Comparison of ENCODE assay signal across 1 cellular context in genomic region chr18:741931-742512, GRCh38.
TF ChIP-seq lines count a peak whose summit lies in the region.

No MANE protein-coding gene starts in this region.

TF ChIP-seq in K562, 482 proteins besides CTCF, POLR2A, EP300 and RAD21 (continued from another document and continues in another):
- TF ChIP-seq MGA (IDR thresholded peaks at IDR 0.05) (peak; percentile 16; the same call in 1 of the 2 replicates), CBX2 (IDR thresholded peaks at IDR 0.05; ENCODE audit: insufficient read depth, low read length, poor library complexity, severe bottlenecking) (no peak), SRSF9 (IDR thresholded peaks at IDR 0.05; ENCODE audit: borderline replicate concordance, low read depth, low read length) (no peak), BCL6 (CRISPR knock-in tag; IDR thresholded peaks at IDR 0.05) (no peak), KDM5B (IDR thresholded peaks at IDR 0.05; ENCODE audit: insufficient replicate concordance, low read depth, low read length) (no peak), HNRNPK (IDR thresholded peaks at IDR 0.05; ENCODE audit: low read depth, low read length, poor library complexity, severe bottlenecking) (no peak), MBD1 (CRISPR knock-in tag; IDR thresholded peaks at IDR 0.05) (no peak), SMARCE1 (IDR thresholded peaks at IDR 0.05) (no peak), HCFC1 (IDR thresholded peaks at IDR 0.05; ENCODE audit: low read depth, low read length) (no peak), ARNT (IDR thresholded peaks at IDR 0.05) (0 out of 4 replicates have a peak, but pooled peaks of 1 of the 2 experiments have one; percentile 44), PPARD (CRISPR knock-in tag; IDR thresholded peaks at IDR 0.05) (no peak), TBP (optimal IDR thresholded peaks at IDR 0.05; ENCODE audit: low read depth, low read length) (peak; percentile 69), CSDE1 (IDR thresholded peaks at IDR 0.05) (no peak), HNRNPLL (IDR thresholded peaks at IDR 0.05; ENCODE audit: low read depth, low read length, poor library complexity, severe bottlenecking) (no peak), MAFK (IDR thresholded peaks at IDR 0.05; ENCODE audit: low read length) (no peak), MCM7 (IDR thresholded peaks at IDR 0.05) (no peak), ATF7 (IDR thresholded peaks at IDR 0.05) (peak; percentile 92), HOXB6 (CRISPR knock-in tag; IDR thresholded peaks at IDR 0.05; ENCODE audit: borderline replicate concordance) (no peak), MYC (IDR thresholded peaks at IDR 0.05; ENCODE audit: low read depth, low read length) (no peak), MYC (CRISPR knock-in tag; IDR thresholded peaks at IDR 0.05; ENCODE audit: borderline replicate concordance, low read depth) (no peak), E2F6 (IDR thresholded peaks at IDR 0.05; ENCODE audit: borderline replicate concordance in 1 of 2, extremely low read depth in 1 of 2, insufficient read depth in 1 of 2, insufficient read length in 1 of 2, low read depth in 1 of 2, low read length in 1 of 2, poor library complexity in 1 of 2, severe bottlenecking in 1 of 2) (no peak), RNF2 (IDR thresholded peaks at IDR 0.05) (no peak), TGIF2 (CRISPR knock-in tag; IDR thresholded peaks at IDR 0.05) (no peak), ZNF174 (CRISPR knock-in tag; IDR thresholded peaks at IDR 0.05) (no peak), MYBL2 (IDR thresholded peaks at IDR 0.05; ENCODE audit: low read depth) (no peak), MYBL2 (CRISPR knock-in tag; IDR thresholded peaks at IDR 0.05; ENCODE audit: borderline replicate concordance) (no peak), ZNF239 (CRISPR knock-in tag; IDR thresholded peaks at IDR 0.05) (no peak), TCF3 (CRISPR knock-in tag; IDR thresholded peaks at IDR 0.05) (no peak), ZKSCAN1 (IDR thresholded peaks at IDR 0.05; ENCODE audit: low read depth, low read length) (no peak), XRCC3 (IDR thresholded peaks at IDR 0.05) (no peak), RBM22 (IDR thresholded peaks at IDR 0.05; ENCODE audit: low read depth, low read length, poor library complexity, severe bottlenecking) (no peak), MCM3 (IDR thresholded peaks at IDR 0.05) (no peak), MECOM (CRISPR knock-in tag; IDR thresholded peaks at IDR 0.05) (no peak), ZNF124 (CRISPR knock-in tag; IDR thresholded peaks at IDR 0.05) (no peak), SIN3A (IDR thresholded peaks at IDR 0.05; ENCODE audit: borderline replicate concordance in 2 of 2, control insufficient read depth in 1 of 2, low read depth in 2 of 2, low read length in 2 of 2) (no peak), TFE3 (CRISPR knock-in tag; IDR thresholded peaks at IDR 0.05) (no peak), SMAD4 (CRISPR knock-in tag; conservative IDR thresholded peaks at IDR 0.05) (0 out of 2 replicates have a peak, but pooled peaks have one; percentile 33), ZMIZ1 (IDR thresholded peaks at IDR 0.05; ENCODE audit: low read depth in 2 of 2, low read length in 2 of 2) (no peak), RHOXF2B (CRISPR knock-in tag; conservative IDR thresholded peaks at IDR 0.05) (no peak), PKNOX1 (IDR thresholded peaks at IDR 0.05) (peak; percentile 35; the same call in 1 of the 2 replicates), JUND (IDR thresholded peaks at IDR 0.05; ENCODE audit: borderline replicate concordance, low read depth, low read length) (peak; percentile 72), JUND (tag; IDR thresholded peaks at IDR 0.05; ENCODE audit: borderline replicate concordance, low read depth, low read length) (peak; percentile 87), FOSL1 (tag; conservative IDR thresholded peaks at IDR 0.05) (no peak), HNRNPL (IDR thresholded peaks at IDR 0.05; ENCODE audit: low read depth, low read length) (no peak), SIRT6 (IDR thresholded peaks at IDR 0.05; ENCODE audit: low read depth, low read length) (no peak), NBN (IDR thresholded peaks at IDR 0.05; ENCODE audit: low read depth) (0 out of 2 replicates have a peak, but pooled peaks have one; percentile 65), PTRF (tag; IDR thresholded peaks at IDR 0.05) (no peak), ZNF444 (CRISPR knock-in tag; IDR thresholded peaks at IDR 0.05) (no peak)
